Comparison of ENCODE assay signal across 20 cellular contexts in genomic region chr2:1837022-1837421, GRCh38.
A peak's percentile ranks its signal among the peaks of the same experiment; 100 is the strongest.
DNase-seq lines count a peak whose midpoint lies in the region; ATAC-seq and TF ChIP-seq lines count a peak whose summit lies in the region.
"Had no signal": no experiment of that assay in that cellular context is flagged by ENCODE, and none has a peak within 500 bp of the region (broad histone marks: within the 10 kb centered on the region; RNA-seq: fewer than 3 reads in every experiment).

No MANE protein-coding gene starts in this region.

- peak overlapping the region; percentile 67 for H3K27ac ChIP-seq in neuronal stem cell (replicated peaks; ENCODE audit: low read length)
- H3K27ac ChIP-seq in OCI-LY7 (ENCODE audit: low read depth, low read length, poor library complexity, severe bottlenecking) = no peak overlapping the region
- H3K27ac ChIP-seq in psoas muscle = no peak overlapping the region
- H3K27ac ChIP-seq: BLaER1, brain microvascular endothelial cell, Peyer's patch had no signal

- H2BK5ac ChIP-seq in neuronal stem cell (ENCODE audit: low read length) = no peak overlapping the region

- H3K23ac ChIP-seq in neuronal stem cell (ENCODE audit: low read depth, low read length, poor library complexity) = no peak overlapping the region

- H2BK15ac ChIP-seq in neuronal stem cell (ENCODE audit: low read length) = no peak overlapping the region

- H3K79me2 ChIP-seq in OCI-LY7 (ENCODE audit: insufficient read depth, low read depth, low read length) = no peaks in the 10 kb centered on the region

- no peak overlapping the region for H3K4me3 Mint-ChIP-seq in chondrocyte (ENCODE audit: unreplicated experiment)
- H3K4me3 Mint-ChIP-seq: activated CD4-positive, alpha-beta T cell treated with anti-CD3 and anti-CD28 coated beads, Interleukin-2, amount 10 ng/mL, durations not matched to agents 7 days and 5 days; activated naive CD4-positive, alpha-beta T cell treated with anti-CD3 and anti-CD28 coated beads, Interleukin-2, amount 10 ng/mL, durations not matched to agents 7 days and 5 days; type B pancreatic cell had no signal

- CTCF ChIA-PET in OCI-LY7 (lab: Charles Lee; ENCODE audit: unreplicated experiment) = no interaction called here

- no peak overlapping the region for H2BK120ac ChIP-seq in neuronal stem cell (ENCODE audit: low read depth, low read length)

- BruUV-seq in OCI-LY7 (replicated peaks; lab: Mats Ljungman, UMichigan) = no TSS peak

- intact Hi-C loops in OCI-LY7 (cut with micrococcal nuclease; ENCODE audit: unreplicated experiment) (no loop called here), psoas muscle (cut with DNase I) (no loop called here)

- H3K9me3 ChIP-seq in neuronal stem cell (replicated peaks in 1 of 2; ENCODE audit: control insufficient read depth in 2 of 2, insufficient read depth in 1 of 2, low read depth in 1 of 2, low read length in 2 of 2) (no peaks in the 10 kb centered on the region), OCI-LY7 (ENCODE audit: low read length) (no peaks in the 10 kb centered on the region), psoas muscle (no peaks in the 10 kb centered on the region)
- H3K9me3 ChIP-seq: BLaER1, Peyer's patch had no signal

- no peak for ATAC-seq in psoas muscle

- H3K27me3 Mint-ChIP-seq in chondrocyte (ENCODE audit: low read depth) = peaks cover 12% of the 10 kb centered on the region
- H3K27me3 Mint-ChIP-seq: activated CD4-positive, alpha-beta T cell treated with anti-CD3 and anti-CD28 coated beads, Interleukin-2, amount 10 ng/mL, durations not matched to agents 7 days and 5 days; activated naive CD4-positive, alpha-beta T cell treated with anti-CD3 and anti-CD28 coated beads, Interleukin-2, amount 10 ng/mL, durations not matched to agents 7 days and 5 days had no signal

- H2AK5ac ChIP-seq in neuronal stem cell (ENCODE audit: low read depth, low read length) = no peak overlapping the region

- no peak overlapping the region for H3K4ac ChIP-seq in neuronal stem cell (ENCODE audit: low read length)

- TF ChIP-seq CTCF in chondrocyte (IDR thresholded peaks at IDR 0.05) (no peak), OCI-LY7 (conservative IDR thresholded peaks at IDR 0.05; ENCODE audit: low read length) (no peak), psoas muscle (IDR thresholded peaks at IDR 0.05) (no peak)

- no peak overlapping the region for H2BK12ac ChIP-seq in neuronal stem cell (ENCODE audit: low read length)

- DNase-seq in ELF-1 (ENCODE audit: low read depth, low spot score) (peak; percentile 81), NCI-H146 (lab: John Stamatoyannopoulos, UW) (peak; percentile 85), chondrocyte (ENCODE audit: low spot score) (no peak), neuronal stem cell (ENCODE audit: low spot score) (peak; percentile 51), superior temporal gyrus (ENCODE audit: extremely low spot score) (no peak), OCI-LY7 (ENCODE audit: low spot score) (no peak), 8988T (no peak), psoas muscle (no peak)
- DNase-seq: activated CD4-positive, alpha-beta T cell treated with anti-CD3 and anti-CD28 coated beads, Interleukin-2, amount 10 ng/mL, durations not matched to agents 7 days and 5 days; activated naive CD4-positive, alpha-beta T cell treated with anti-CD3 and anti-CD28 coated beads, Interleukin-2, amount 10 ng/mL, durations not matched to agents 7 days and 5 days; activated T-cell treated with anti-CD3 and anti-CD28 coated beads for 4 hours; brain microvascular endothelial cell; HCEC 1CT; left cardiac atrium; MV-4-11; NCI-H524; Peyer's patch had no signal

- H3K14ac ChIP-seq in neuronal stem cell (ENCODE audit: low read length) = no peak overlapping the region

- H4K20me1 ChIP-seq in OCI-LY7 (ENCODE audit: insufficient read depth, low read length) = no peaks in the 10 kb centered on the region
- H4K20me1 ChIP-seq: BLaER1 had no signal

- H3K9ac ChIP-seq in neuronal stem cell (ENCODE audit: low read depth, low read length, poor library complexity) = no peak overlapping the region
- H3K9ac ChIP-seq: BLaER1 had no signal

- H4K91ac ChIP-seq in neuronal stem cell (ENCODE audit: low read depth, low read length, poor library complexity) = no peak overlapping the region

- H3K4me2 ChIP-seq in neuronal stem cell (ENCODE audit: insufficient read depth, low read length, poor library complexity, severe bottlenecking) (no peak overlapping the region), OCI-LY7 (ENCODE audit: low read length) (no peak overlapping the region)
- H3K4me2 ChIP-seq: BLaER1, smooth muscle cell had no signal

- H3K4me3 ChIP-seq in neuronal stem cell (ENCODE audit: low read length in 2 of 2) (no peak overlapping the region), OCI-LY7 (ENCODE audit: low read depth, low read length, poor library complexity, severe bottlenecking) (no peak overlapping the region), psoas muscle (no peak overlapping the region)
- H3K4me3 ChIP-seq: BLaER1, Peyer's patch, smooth muscle cell had no signal

- peaks cover 0 to 2% (median 2%) of the 10 kb centered on the region in 3 experiments for H3K27me3 ChIP-seq in neuronal stem cell (ENCODE audit: control insufficient read depth in 3 of 3, insufficient read depth in 3 of 3, low read depth in 1 of 3, low read length in 3 of 3)
- H3K27me3 ChIP-seq in psoas muscle (ENCODE audit: insufficient read depth in 3 of 3, low read length in 2 of 3) = peaks cover 0 to 3% (median 2%) of the 10 kb centered on the region in 3 donors
- H3K27me3 ChIP-seq: BLaER1, brain microvascular endothelial cell, Peyer's patch had no signal

- no peaks in the 10 kb centered on the region for H3K36me3 Mint-ChIP-seq in chondrocyte (ENCODE audit: low read depth)
- H3K36me3 Mint-ChIP-seq: activated naive CD4-positive, alpha-beta T cell treated with anti-CD3 and anti-CD28 coated beads, Interleukin-2, amount 10 ng/mL, durations not matched to agents 7 days and 5 days; type B pancreatic cell had no signal

- no peaks in the 10 kb centered on the region for H3K36me3 ChIP-seq in neuronal stem cell (replicated peaks in 1 of 2; ENCODE audit: control insufficient read depth in 2 of 2, insufficient read depth in 2 of 2, low read length in 2 of 2)
- no peaks in the 10 kb centered on the region for H3K36me3 ChIP-seq in OCI-LY7 (ENCODE audit: insufficient read depth, low read length)
- no peaks in the 10 kb centered on the region for H3K36me3 ChIP-seq in psoas muscle (ENCODE audit: insufficient read depth in 1 of 2, low read depth in 1 of 2)
- H3K36me3 ChIP-seq: BLaER1, brain microvascular endothelial cell, Peyer's patch had no signal

- H3K4me1 ChIP-seq in neuronal stem cell (ENCODE audit: control insufficient read depth in 2 of 2, insufficient read depth in 1 of 2, low read depth in 1 of 2, low read length in 2 of 2) (peaks cover 0 to 16% of the 10 kb centered on the region in 2 donors), OCI-LY7 (ENCODE audit: insufficient read depth, low read length, poor library complexity, severe bottlenecking) (no peaks in the 10 kb centered on the region), psoas muscle (no peaks in the 10 kb centered on the region)
- H3K4me1 ChIP-seq: Peyer's patch had no signal

- H3K18ac ChIP-seq in neuronal stem cell (ENCODE audit: low read length) = peak overlapping the region; percentile 50

- H3K27ac Mint-ChIP-seq in chondrocyte (ENCODE audit: unreplicated experiment) = peak overlapping the region; percentile 35
- H3K27ac Mint-ChIP-seq: activated CD4-positive, alpha-beta T cell treated with anti-CD3 and anti-CD28 coated beads, Interleukin-2, amount 10 ng/mL, durations not matched to agents 7 days and 5 days; activated naive CD4-positive, alpha-beta T cell treated with anti-CD3 and anti-CD28 coated beads, Interleukin-2, amount 10 ng/mL, durations not matched to agents 7 days and 5 days; type B pancreatic cell had no signal

- H3K9me3 Mint-ChIP-seq in chondrocyte (ENCODE audit: low read depth) = no peaks in the 10 kb centered on the region
- H3K9me3 Mint-ChIP-seq: activated CD4-positive, alpha-beta T cell treated with anti-CD3 and anti-CD28 coated beads, Interleukin-2, amount 10 ng/mL, durations not matched to agents 7 days and 5 days; activated naive CD4-positive, alpha-beta T cell treated with anti-CD3 and anti-CD28 coated beads, Interleukin-2, amount 10 ng/mL, durations not matched to agents 7 days and 5 days; type B pancreatic cell had no signal

- no peaks in the 10 kb centered on the region for H3K79me1 ChIP-seq in neuronal stem cell (ENCODE audit: low read depth, low read length)

- H3K4me1 Mint-ChIP-seq in chondrocyte (ENCODE audit: low read depth) = peaks cover 17% of the 10 kb centered on the region
- H3K4me1 Mint-ChIP-seq: activated CD4-positive, alpha-beta T cell treated with anti-CD3 and anti-CD28 coated beads, Interleukin-2, amount 10 ng/mL, durations not matched to agents 7 days and 5 days; activated naive CD4-positive, alpha-beta T cell treated with anti-CD3 and anti-CD28 coated beads, Interleukin-2, amount 10 ng/mL, durations not matched to agents 7 days and 5 days had no signal

- H2AFZ ChIP-seq in neuronal stem cell (ENCODE audit: low read length) (no peak overlapping the region), OCI-LY7 (ENCODE audit: low read length) (no peak overlapping the region)

- no CpG with 5 or more reads among the region's 8 CpGs for WGBS in neuronal stem cell (ENCODE audit: extremely low coverage in 2 of 2, insufficient read length in 2 of 2, insufficient replicate concordance in 1 of 2), 2 donors
- 43 to 48% (median 45%) methylated on average over 8 of the region's 8 CpGs for WGBS in psoas muscle, 3 donors

- no peaks in the 10 kb centered on the region for H3K9me2 ChIP-seq in OCI-LY7 (ENCODE audit: insufficient read depth, low read length)

- H4K8ac ChIP-seq in neuronal stem cell (ENCODE audit: low read depth, low read length) = no peak overlapping the region

- POLR2A ChIA-PET in OCI-LY7 (lab: Charles Lee) = no interaction called here

Comparison
In these comparisons a context has a peak if more than half of its experiments do, and no peak if none do; other contexts are left out.
1. DNase-seq: peak in ELF-1 (single experiment), NCI-H146 (single experiment) and neuronal stem cell (single experiment); none in chondrocyte (single experiment), superior temporal gyrus (single experiment), OCI-LY7 (single experiment), 8988T (single experiment) and psoas muscle (0 of 2).